Comparison of ENCODE assay signal across 8 cellular contexts in the genomic region with DNA sequence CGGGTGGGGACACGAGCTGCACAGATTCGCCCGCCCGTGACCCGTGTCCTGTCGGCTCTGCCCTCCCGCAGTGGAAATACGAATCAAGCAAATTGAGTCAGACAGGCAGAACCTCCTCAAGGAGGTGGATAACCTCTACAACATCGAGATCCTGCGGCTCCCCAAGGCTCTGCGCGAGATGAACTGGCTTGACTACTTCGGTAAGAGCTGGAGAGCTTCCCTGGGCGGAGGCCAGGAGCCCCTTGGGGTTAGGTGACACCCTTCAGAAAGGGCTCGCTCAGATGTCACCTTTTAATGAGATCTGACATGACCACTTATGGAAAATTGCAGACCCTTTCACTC. TPM values are rescaled to one million over a fixed set of nuclear protein-coding genes. Genes with fewer than 3 reads are reported as not detected.
DNase-seq lines count a peak whose midpoint lies in the region; ATAC-seq and TF ChIP-seq lines count a peak whose summit lies in the region.

No MANE protein-coding gene starts in this region.

- H3K36me3 ChIP-seq in endodermal cell (ENCODE audit: control insufficient read depth, insufficient read depth, low read length) = peaks cover 45% of the 10 kb centered on the region

- peaks cover 31% of the 10 kb centered on the region for H3K36me3 Mint-ChIP-seq in endodermal cell (ENCODE audit: low read depth)
- H3K36me3 Mint-ChIP-seq in osteocyte (ENCODE audit: unreplicated experiment) = peaks cover 6% of the 10 kb centered on the region

- no peaks in the 10 kb centered on the region for H3K27me3 ChIP-seq in endodermal cell (ENCODE audit: control insufficient read depth, insufficient read depth, low read length, poor library complexity, severe bottlenecking)

- no peak for ATAC-seq in HG03108 (IDR thresholded peaks at IDR 0.05; ENCODE audit: unreplicated experiment)

- DNase-seq in DMS79 (lab: John Stamatoyannopoulos, UW) (peak; percentile 43), NCI-H2029 (lab: John Stamatoyannopoulos, UW) (peak; percentile 66), endodermal cell (no peak), osteocyte (ENCODE audit: extremely low spot score, unreplicated experiment) (no peak), NCI-H2196 treated with DMSO at 0.1 percent for 48 hours (lab: John Stamatoyannopoulos, UW; ENCODE audit: unreplicated experiment) (no peak)
- no peak for DNase-seq in stimulated activated CD8-positive, alpha-beta memory T cell treated with anti-CD3 and anti-CD28 coated beads, Interleukin-4, amount 100 ng/mL, for 48 hours
- DNase-seq in stimulated activated CD4-positive, alpha-beta T cell treated with anti-CD3 and anti-CD28 coated beads, Interleukin-4, amount 100 ng/mL, for 4 hours = no peak

- peak overlapping the region; percentile 97 for H3K27ac Mint-ChIP-seq in endodermal cell
- peak overlapping the region; percentile 57 for H3K27ac Mint-ChIP-seq in osteocyte (ENCODE audit: unreplicated experiment)

- peak overlapping the region; percentile 94 for H3K4me3 Mint-ChIP-seq in endodermal cell
- H3K4me3 Mint-ChIP-seq in osteocyte (ENCODE audit: unreplicated experiment) = peak overlapping the region; percentile 93

- H3K27ac ChIP-seq in endodermal cell (ENCODE audit: low read depth, low read length) = no peak overlapping the region

- 3 to 5% methylated on average over 6 to 16 of the region's 16 CpGs for WGBS in endodermal cell (ENCODE audit: insufficient coverage in 1 of 2, insufficient read length in 1 of 2), 2 experiments

- no peaks in the 10 kb centered on the region for H3K9me3 ChIP-seq in endodermal cell (ENCODE audit: control insufficient read depth, low read length)

- peaks cover 16% of the 10 kb centered on the region for H3K4me1 Mint-ChIP-seq in endodermal cell
- H3K4me1 Mint-ChIP-seq in osteocyte (ENCODE audit: unreplicated experiment) = peaks cover 31% of the 10 kb centered on the region

- H3K9me3 Mint-ChIP-seq in endodermal cell = no peaks in the 10 kb centered on the region
- no peaks in the 10 kb centered on the region for H3K9me3 Mint-ChIP-seq in osteocyte (ENCODE audit: unreplicated experiment)

- H3K27me3 Mint-ChIP-seq in endodermal cell (ENCODE audit: insufficient read depth) (peaks cover 2% of the 10 kb centered on the region), osteocyte (ENCODE audit: unreplicated experiment) (no peaks in the 10 kb centered on the region)

- peak overlapping the region; percentile 80 for H3K9ac ChIP-seq in endodermal cell (ENCODE audit: extremely low read depth, low read length, poor library complexity, severe bottlenecking)

- TF ChIP-seq CTCF in endodermal cell (conservative IDR thresholded peaks at IDR 0.05) (no peak), osteocyte (IDR thresholded peaks at IDR 0.05) (no peak)

- peak overlapping the region; percentile 95 for H3K4me3 ChIP-seq in endodermal cell (ENCODE audit: low read length)

- H3K4me1 ChIP-seq in endodermal cell (ENCODE audit: control insufficient read depth, insufficient read depth, low read length) = peaks cover 7% of the 10 kb centered on the region

RNA-seq across cellular contexts. Expression of gene CDCA8, which starts 0.5 kb away (rescaled TPM):
- total RNA-seq in endodermal cell = 10 to 100 TPM; 27.7 to 49.7 TPM
- 58.6 TPM for polyA plus RNA-seq in endodermal cell (2013, experiment 1 of 2)
- 61.0 TPM for polyA plus RNA-seq in endodermal cell (2013, experiment 2 of 2)
- 7.6 and 7.7 TPM in 2 replicates for total RNA-seq in osteocyte

RNA-seq across cellular contexts. Expression of gene RSPO1, which starts 58.1 kb away (rescaled TPM):
- total RNA-seq in endodermal cell = not detected
- polyA plus RNA-seq in endodermal cell (2013, experiment 1 of 2) = 9.5 TPM
- 7.9 TPM for polyA plus RNA-seq in endodermal cell (2013, experiment 2 of 2)
- not detected in 2 replicates for total RNA-seq in osteocyte

Comparison
In these comparisons a context has a peak if more than half of its experiments do, and no peak if none do; other contexts are left out.
1. DNase-seq: peak in DMS79 (single experiment) and NCI-H2029 (single experiment); none in endodermal cell (single experiment), osteocyte (single experiment), stimulated activated CD8-positive, alpha-beta memory T cell treated with anti-CD3 and anti-CD28 coated beads, Interleukin-4, amount 100 ng/mL, for 48 hours (single experiment), NCI-H2196 treated with DMSO at 0.1 percent for 48 hours (single experiment) and stimulated activated CD4-positive, alpha-beta T cell treated with anti-CD3 and anti-CD28 coated beads, Interleukin-4, amount 100 ng/mL, for 4 hours (0 of 2).